ENCODE assay signal across 1 cellular context in genomic region chr1:3896396-3897000, GRCh38.
TF ChIP-seq lines count a peak whose summit lies in the region.

No MANE protein-coding gene starts in this region.

TF ChIP-seq in GM23338, 12 proteins besides CTCF, POLR2A, EP300 and RAD21 (continued from another document):
- TF ChIP-seq, protein P1, sequence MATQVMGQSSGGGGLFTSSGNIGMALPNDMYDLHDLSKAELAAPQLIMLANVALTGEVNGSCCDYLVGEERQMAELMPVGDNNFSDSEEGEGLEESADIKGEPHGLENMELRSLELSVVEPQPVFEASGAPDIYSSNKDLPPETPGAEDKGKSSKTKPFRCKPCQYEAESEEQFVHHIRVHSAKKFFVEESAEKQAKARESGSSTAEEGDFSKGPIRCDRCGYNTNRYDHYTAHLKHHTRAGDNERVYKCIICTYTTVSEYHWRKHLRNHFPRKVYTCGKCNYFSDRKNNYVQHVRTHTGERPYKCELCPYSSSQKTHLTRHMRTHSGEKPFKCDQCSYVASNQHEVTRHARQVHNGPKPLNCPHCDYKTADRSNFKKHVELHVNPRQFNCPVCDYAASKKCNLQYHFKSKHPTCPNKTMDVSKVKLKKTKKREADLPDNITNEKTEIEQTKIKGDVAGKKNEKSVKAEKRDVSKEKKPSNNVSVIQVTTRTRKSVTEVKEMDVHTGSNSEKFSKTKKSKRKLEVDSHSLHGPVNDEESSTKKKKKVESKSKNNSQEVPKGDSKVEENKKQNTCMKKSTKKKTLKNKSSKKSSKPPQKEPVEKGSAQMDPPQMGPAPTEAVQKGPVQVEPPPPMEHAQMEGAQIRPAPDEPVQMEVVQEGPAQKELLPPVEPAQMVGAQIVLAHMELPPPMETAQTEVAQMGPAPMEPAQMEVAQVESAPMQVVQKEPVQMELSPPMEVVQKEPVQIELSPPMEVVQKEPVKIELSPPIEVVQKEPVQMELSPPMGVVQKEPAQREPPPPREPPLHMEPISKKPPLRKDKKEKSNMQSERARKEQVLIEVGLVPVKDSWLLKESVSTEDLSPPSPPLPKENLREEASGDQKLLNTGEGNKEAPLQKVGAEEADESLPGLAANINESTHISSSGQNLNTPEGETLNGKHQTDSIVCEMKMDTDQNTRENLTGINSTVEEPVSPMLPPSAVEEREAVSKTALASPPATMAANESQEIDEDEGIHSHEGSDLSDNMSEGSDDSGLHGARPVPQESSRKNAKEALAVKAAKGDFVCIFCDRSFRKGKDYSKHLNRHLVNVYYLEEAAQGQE (IDR thresholded peaks at IDR 0.05; ENCODE audit: unreplicated experiment): no peak
- TF ChIP-seq ZNF114 (CRISPR knock-in tag; IDR thresholded peaks at IDR 0.05) (no peak), CREB1 (CRISPR knock-in tag; IDR thresholded peaks at IDR 0.05; ENCODE audit: low read depth) (no peak), ZNF462 (CRISPR knock-in tag; IDR thresholded peaks at IDR 0.05) (no peak), NANOG (IDR thresholded peaks at IDR 0.05; ENCODE audit: borderline replicate concordance) (no peak)
- TF ChIP-seq, protein P2, sequence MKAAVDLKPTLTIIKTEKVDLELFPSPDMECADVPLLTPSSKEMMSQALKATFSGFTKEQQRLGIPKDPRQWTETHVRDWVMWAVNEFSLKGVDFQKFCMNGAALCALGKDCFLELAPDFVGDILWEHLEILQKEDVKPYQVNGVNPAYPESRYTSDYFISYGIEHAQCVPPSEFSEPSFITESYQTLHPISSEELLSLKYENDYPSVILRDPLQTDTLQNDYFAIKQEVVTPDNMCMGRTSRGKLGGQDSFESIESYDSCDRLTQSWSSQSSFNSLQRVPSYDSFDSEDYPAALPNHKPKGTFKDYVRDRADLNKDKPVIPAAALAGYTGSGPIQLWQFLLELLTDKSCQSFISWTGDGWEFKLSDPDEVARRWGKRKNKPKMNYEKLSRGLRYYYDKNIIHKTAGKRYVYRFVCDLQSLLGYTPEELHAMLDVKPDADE (IDR thresholded peaks at IDR 0.05): no peak
TF ChIP-seq in GM23338: peak in this region for 0.
